Comparison of ENCODE assay signal across 1 cellular context in the genomic region with DNA sequence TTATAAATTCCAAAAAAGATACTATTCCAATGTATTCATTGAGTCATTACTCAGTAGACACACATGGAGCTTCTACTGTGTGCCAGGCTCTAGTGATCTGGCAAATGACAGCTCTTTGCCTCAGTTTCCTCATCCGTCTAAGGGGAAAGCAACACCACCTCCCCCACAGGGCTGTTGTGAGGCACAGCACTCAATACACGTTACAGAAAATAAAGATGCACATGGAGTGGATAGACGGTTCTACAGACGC.
TF ChIP-seq lines count a peak whose summit lies in the region.

No MANE protein-coding gene starts in this region.

TF ChIP-seq in SK-N-SH, 30 proteins besides CTCF, POLR2A, EP300 and RAD21 (continued from another document):
- TF ChIP-seq CHD2 (IDR thresholded peaks at IDR 0.05; ENCODE audit: low read length, partially characterized antibody) (no peak), RCOR1 (IDR thresholded peaks at IDR 0.05; ENCODE audit: low read length) (no peak)
- TF ChIP-seq, protein P1, sequence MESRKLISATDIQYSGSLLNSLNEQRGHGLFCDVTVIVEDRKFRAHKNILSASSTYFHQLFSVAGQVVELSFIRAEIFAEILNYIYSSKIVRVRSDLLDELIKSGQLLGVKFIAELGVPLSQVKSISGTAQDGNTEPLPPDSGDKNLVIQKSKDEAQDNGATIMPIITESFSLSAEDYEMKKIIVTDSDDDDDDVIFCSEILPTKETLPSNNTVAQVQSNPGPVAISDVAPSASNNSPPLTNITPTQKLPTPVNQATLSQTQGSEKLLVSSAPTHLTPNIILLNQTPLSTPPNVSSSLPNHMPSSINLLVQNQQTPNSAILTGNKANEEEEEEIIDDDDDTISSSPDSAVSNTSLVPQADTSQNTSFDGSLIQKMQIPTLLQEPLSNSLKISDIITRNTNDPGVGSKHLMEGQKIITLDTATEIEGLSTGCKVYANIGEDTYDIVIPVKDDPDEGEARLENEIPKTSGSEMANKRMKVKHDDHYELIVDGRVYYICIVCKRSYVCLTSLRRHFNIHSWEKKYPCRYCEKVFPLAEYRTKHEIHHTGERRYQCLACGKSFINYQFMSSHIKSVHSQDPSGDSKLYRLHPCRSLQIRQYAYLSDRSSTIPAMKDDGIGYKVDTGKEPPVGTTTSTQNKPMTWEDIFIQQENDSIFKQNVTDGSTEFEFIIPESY (IDR thresholded peaks at IDR 0.05; ENCODE audit: borderline replicate concordance, low read depth): no peak
